Comparison of ENCODE assay signal across 1 cellular context in genomic region chr19:5292843-5293606, GRCh38.
TF ChIP-seq lines count a peak whose summit lies in the region.

No MANE protein-coding gene starts in this region.

TF ChIP-seq in H1, 55 proteins besides CTCF, POLR2A, EP300 and RAD21:
- TF ChIP-seq JUND (IDR thresholded peaks at IDR 0.05; ENCODE audit: low read length) (no peak), CTBP2 (IDR thresholded peaks at IDR 0.05; ENCODE audit: borderline replicate concordance, insufficient read depth, insufficient read length, low read length) (no peak), POLR2AphosphoS5 (IDR thresholded peaks at IDR 0.05; ENCODE audit: low read depth, low read length) (0 out of 2 replicates have a peak, but pooled peaks have one; percentile 40), ASH2L (IDR thresholded peaks at IDR 0.05; ENCODE audit: low read length) (no peak), EZH2 (IDR thresholded peaks at IDR 0.05; ENCODE audit: low read depth, low read length, severe bottlenecking) (no peak), TAF1 (IDR thresholded peaks at IDR 0.05; ENCODE audit: low read depth, low read length) (peak; percentile 59), MAX (IDR thresholded peaks at IDR 0.05) (no peak), TBP (IDR thresholded peaks at IDR 0.05; ENCODE audit: low read depth, low read length) (peak; percentile 33; the same call in 1 of the 2 replicates), GTF2F1 (IDR thresholded peaks at IDR 0.05; ENCODE audit: borderline replicate concordance, low read depth, low read length) (no peak), RNF2 (IDR thresholded peaks at IDR 0.05; ENCODE audit: borderline replicate concordance, low read depth, low read length, missing control alignments, poor library complexity, severe bottlenecking) (no peak), SAP30 (IDR thresholded peaks at IDR 0.05; ENCODE audit: insufficient read depth, insufficient replicate concordance, low read length) (no peak), PHF8 (conservative IDR thresholded peaks at IDR 0.05; ENCODE audit: low read depth, low read length) (peak; percentile 55; the same call in 1 of the 2 replicates), RBBP5 (IDR thresholded peaks at IDR 0.05; ENCODE audit: borderline replicate concordance, low read depth, low read length) (no peak), SIRT6 (IDR thresholded peaks at IDR 0.05; ENCODE audit: low read length) (no peak), BCL11A (IDR thresholded peaks at IDR 0.05; ENCODE audit: low read depth in 2 of 2, low read length in 2 of 2) (no peak), RXRA (IDR thresholded peaks at IDR 0.05; ENCODE audit: insufficient read depth, low read depth, low read length) (no peak), TAF7 (optimal IDR thresholded peaks at IDR 0.05; ENCODE audit: borderline replicate concordance, low read depth, low read length) (no peak), TCF12 (IDR thresholded peaks at IDR 0.05; ENCODE audit: low read depth, low read length) (no peak), EGR1 (IDR thresholded peaks at IDR 0.05; ENCODE audit: borderline replicate concordance, low read depth, low read length) (no peak), HDAC6 (IDR thresholded peaks at IDR 0.05; ENCODE audit: low read depth, low read length) (no peak), RFX5 (IDR thresholded peaks at IDR 0.05; ENCODE audit: borderline replicate concordance, low read depth, low read length) (no peak), HDAC2 (IDR thresholded peaks at IDR 0.05; ENCODE audit: borderline replicate concordance in 1 of 2, low read depth in 2 of 2, low read length in 2 of 2) (no peak), SRF (IDR thresholded peaks at IDR 0.05; ENCODE audit: low read depth, low read length) (no peak), KDM1A (IDR thresholded peaks at IDR 0.05; ENCODE audit: borderline replicate concordance, low read length) (no peak), SUZ12 (IDR thresholded peaks at IDR 0.05; ENCODE audit: low read length) (no peak), KDM4A (IDR thresholded peaks at IDR 0.05; ENCODE audit: low read depth, low read length, severe bottlenecking) (no peak), YY1 (IDR thresholded peaks at IDR 0.05; ENCODE audit: low read depth, low read length) (no peak), SP2 (IDR thresholded peaks at IDR 0.05; ENCODE audit: low read length) (no peak), KDM5A (IDR thresholded peaks at IDR 0.05; ENCODE audit: low read length) (no peak), SIN3A (conservative IDR thresholded peaks at IDR 0.05 in 1 of 2, IDR thresholded peaks at IDR 0.05 in 1 of 2; ENCODE audit: low read depth in 1 of 2, low read length in 2 of 2) (peak; percentile 30 to 77; a peak in 2 of 4 replicates), CREB1 (IDR thresholded peaks at IDR 0.05) (no peak), ZNF274 (IDR thresholded peaks at IDR 0.05; ENCODE audit: borderline replicate concordance, extremely low read depth, low read length) (no peak), NRF1 (IDR thresholded peaks at IDR 0.05; ENCODE audit: low read depth, low read length) (no peak)
